In the genomic region with DNA sequence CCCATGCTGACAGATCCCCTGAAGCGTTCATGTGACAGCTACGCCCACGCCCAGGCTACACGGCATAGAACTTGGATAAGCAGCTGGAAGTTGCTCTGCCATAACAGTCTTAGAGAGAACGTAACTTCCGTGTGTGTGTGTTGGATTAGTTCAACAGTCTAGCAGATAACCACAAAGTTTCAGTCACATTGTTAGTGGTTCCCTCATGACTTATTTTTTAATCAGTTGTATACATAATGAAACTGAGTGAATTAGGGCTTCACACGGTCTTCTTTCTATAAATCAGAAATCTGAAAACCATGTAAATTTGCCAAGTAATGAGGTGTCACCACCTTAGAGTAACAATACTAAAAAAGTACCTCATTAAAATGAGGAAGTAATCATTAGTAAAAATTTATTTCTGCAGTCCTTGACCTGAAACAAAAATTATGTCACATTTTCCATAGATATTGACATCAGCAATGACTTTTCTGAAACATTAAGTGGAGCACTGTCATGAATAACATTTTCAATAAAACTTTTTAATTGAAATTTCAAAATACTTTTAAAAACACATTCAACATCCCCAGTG, we compare ENCODE assay signal across 1 cellular context.
TF ChIP-seq lines count a peak whose summit lies in the region.

No MANE protein-coding gene starts in this region.

TF ChIP-seq in HepG2, 621 proteins besides CTCF, POLR2A, EP300 and RAD21 (continued from another document):
- TF ChIP-seq NRL (CRISPR knock-in tag; IDR thresholded peaks at IDR 0.05; ENCODE audit: borderline replicate concordance): no peak
